In the genomic region with DNA sequence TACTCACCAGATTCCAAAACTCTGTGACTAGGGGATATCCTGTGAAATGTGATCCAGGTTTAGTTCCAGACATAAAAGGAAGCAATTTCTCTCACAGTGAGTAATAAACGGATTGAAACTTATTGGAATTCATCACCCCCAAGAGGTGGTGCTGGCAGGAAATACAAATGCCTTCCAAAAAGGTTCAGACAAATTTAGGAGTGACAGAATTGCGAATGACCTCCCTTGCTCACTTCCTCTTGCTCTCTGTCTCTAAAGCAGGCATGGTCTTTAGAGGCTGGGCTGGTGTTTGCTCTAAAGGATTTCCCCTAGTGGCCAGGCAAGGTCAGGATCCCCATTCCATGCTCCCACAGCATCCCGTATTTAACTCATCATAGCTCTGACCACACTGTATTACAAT, we compare ENCODE assay signal across 1 cellular context.
TF ChIP-seq lines count a peak whose summit lies in the region.

No MANE protein-coding gene starts in this region.

TF ChIP-seq in SK-N-SH, 30 proteins besides CTCF, POLR2A, EP300 and RAD21 (continued from another document):
- TF ChIP-seq JUND (IDR thresholded peaks at IDR 0.05) (no peak), EZH2phosphoT487 (IDR thresholded peaks at IDR 0.05; ENCODE audit: borderline replicate concordance, low read depth) (no peak), GATA2 (CRISPR knock-in tag; IDR thresholded peaks at IDR 0.05) (no peak)
- TF ChIP-seq, protein P1, sequence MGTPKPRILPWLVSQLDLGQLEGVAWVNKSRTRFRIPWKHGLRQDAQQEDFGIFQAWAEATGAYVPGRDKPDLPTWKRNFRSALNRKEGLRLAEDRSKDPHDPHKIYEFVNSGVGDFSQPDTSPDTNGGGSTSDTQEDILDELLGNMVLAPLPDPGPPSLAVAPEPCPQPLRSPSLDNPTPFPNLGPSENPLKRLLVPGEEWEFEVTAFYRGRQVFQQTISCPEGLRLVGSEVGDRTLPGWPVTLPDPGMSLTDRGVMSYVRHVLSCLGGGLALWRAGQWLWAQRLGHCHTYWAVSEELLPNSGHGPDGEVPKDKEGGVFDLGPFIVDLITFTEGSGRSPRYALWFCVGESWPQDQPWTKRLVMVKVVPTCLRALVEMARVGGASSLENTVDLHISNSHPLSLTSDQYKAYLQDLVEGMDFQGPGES (IDR thresholded peaks at IDR 0.05; ENCODE audit: low read depth, low read length), result no peak
